8 cellular contexts compared by ENCODE assay signal in genomic region chr9:129823163-129823933, GRCh38. TPM values are rescaled to one million over a fixed set of nuclear protein-coding genes. Genes with fewer than 3 reads are reported as not detected.
DNase-seq lines count a peak whose midpoint lies in the region; ATAC-seq, FAIRE-seq and TF ChIP-seq lines count a peak whose summit lies in the region.

No MANE protein-coding gene starts in this region.

- H3K9me3 ChIP-seq in endothelial cell of umbilical vein (replicated peaks; ENCODE audit: control insufficient read depth, insufficient read depth, low read length) (no peaks in the 10 kb centered on the region), muscle layer of colon (ENCODE audit: low read length) (no peaks in the 10 kb centered on the region)

- ATAC-seq in SK-N-SH treated with all-trans-retinoic acid at 6 μM for 48 hours: peak; percentile 65
- no peak for ATAC-seq in GM19395 (IDR thresholded peaks at IDR 0.05; ENCODE audit: unreplicated experiment)
- no peak for ATAC-seq in HG03442 (IDR thresholded peaks at IDR 0.05; ENCODE audit: unreplicated experiment)

- BruUV-seq in endothelial cell of umbilical vein (replicated peaks; lab: Mats Ljungman, UMichigan): no TSS peak

- TF ChIP-seq POLR2A in endothelial cell of umbilical vein (IDR thresholded peaks at IDR 0.05; ENCODE audit: low read depth, low read length): no peak

- H3K4me3 ChIP-seq in endothelial cell of umbilical vein (replicated peaks in 1 of 3; ENCODE audit: insufficient read depth in 1 of 3, low read depth in 1 of 3, low read length in 3 of 3) (peak overlapping the region; percentile 31 to 74 (median 49)), muscle layer of colon (ENCODE audit: low read depth in 1 of 2, low read length in 2 of 2) (peak overlapping the region; percentile 58 to 91)

- H3K79me2 ChIP-seq in endothelial cell of umbilical vein (ENCODE audit: control insufficient read depth, insufficient read depth, low read length): peaks cover 16% of the 10 kb centered on the region

- FAIRE-seq in endothelial cell of umbilical vein (lab: Jason Lieb, UNC): peak; percentile 78

- H2AFZ ChIP-seq in endothelial cell of umbilical vein (ENCODE audit: low read depth, low read length): peak overlapping the region; percentile 32

- no peaks in the 10 kb centered on the region for H4K20me1 ChIP-seq in endothelial cell of umbilical vein (replicated peaks; ENCODE audit: control insufficient read depth, extremely low read depth, insufficient read depth, low read length)

- H3K36me3 ChIP-seq in endothelial cell of umbilical vein (ENCODE audit: control insufficient read depth in 2 of 2, extremely low read depth in 1 of 2, insufficient read depth in 2 of 2, low read length in 2 of 2) (peaks cover 10 to 27% of the 10 kb centered on the region in 2 experiments), muscle layer of colon (ENCODE audit: insufficient read depth, low read length) (peaks cover 28% of the 10 kb centered on the region)

- CTCF ChIA-PET in HEK293T (lab: Yijun Ruan, JAX): interaction anchor here (0.8 kb wide), 1 partner anchor 86 kb away, joined by 5 read pairs; no protein-coding TSS in a partner anchor
- CTCF ChIA-PET in endothelial cell of umbilical vein (lab: Charles Lee): interaction anchor here (0.6 kb wide), 1 partner anchor 107 kb away, joined by 3 read pairs; no protein-coding TSS in a partner anchor

- no peak for TF ChIP-seq CTCF in endothelial cell of umbilical vein (IDR thresholded peaks at IDR 0.05; ENCODE audit: extremely low read depth in 1 of 2, insufficient read depth in 1 of 2, low read depth in 1 of 2, low read length in 2 of 2)

- peak; percentile 12 for DNase-seq in COLO668 (lab: John Stamatoyannopoulos, UW; ENCODE audit: unreplicated experiment)
- peak; percentile 22 for DNase-seq in HEK293T (ENCODE audit: extremely low spot score)
- DNase-seq in endothelial cell of umbilical vein (ENCODE audit: low read depth, low spot score): peak; percentile 13
- no peak for DNase-seq in retina

- H3K9me1 ChIP-seq in endothelial cell of umbilical vein (replicated peaks; ENCODE audit: control insufficient read depth, extremely low read depth, insufficient read depth, low read length): no peaks in the 10 kb centered on the region

- POLR2A ChIA-PET in HEK293T (lab: Yijun Ruan, JAX): interaction anchor here (2.6 kb wide), 1 partner anchor 12 kb away, joined by 12 read pairs; the partner anchor contains the start of genes C9orf78 and USP20
- POLR2A ChIA-PET in endothelial cell of umbilical vein (lab: Charles Lee): interaction anchor here (0.5 to 0.7 kb wide), 2 partner anchors 217 to 1547 kb away, joined by 4 to 7 read pairs; partner anchors contain the start of gene SWI5

- intact Hi-C loops in endothelial cell of umbilical vein (cut with micrococcal nuclease): no loop called here

- H3K27me3 ChIP-seq in endothelial cell of umbilical vein (ENCODE audit: control insufficient read depth in 2 of 2, insufficient read depth in 2 of 2, low read length in 2 of 2) (no peaks in the 10 kb centered on the region), muscle layer of colon (ENCODE audit: control insufficient read depth in 1 of 2, insufficient read depth in 2 of 2, low read length in 2 of 2) (no peaks in the 10 kb centered on the region)

- peak overlapping the region; percentile 50 for H3K9ac ChIP-seq in endothelial cell of umbilical vein (replicated peaks; ENCODE audit: extremely low read depth, insufficient read depth, low read length)
- peak overlapping the region; percentile 57 for H3K9ac ChIP-seq in muscle layer of colon (ENCODE audit: low read length)

- H3K4me1 ChIP-seq in endothelial cell of umbilical vein (ENCODE audit: control insufficient read depth, extremely low read depth, insufficient read depth, low read length) (peaks cover 7% of the 10 kb centered on the region), muscle layer of colon (ENCODE audit: insufficient read depth, low read length) (peaks cover 7% of the 10 kb centered on the region)

- peak overlapping the region; percentile 60 for H3K4me2 ChIP-seq in endothelial cell of umbilical vein (ENCODE audit: insufficient read depth, low read length)

- H3K27ac ChIP-seq in endothelial cell of umbilical vein (ENCODE audit: insufficient read depth, low read depth, low read length) (no peak overlapping the region), muscle layer of colon (ENCODE audit: low read depth, low read length) (peak overlapping the region; percentile 52)

- dilution Hi-C loops in endothelial cell of umbilical vein (cut with MboI; ENCODE audit: extremely low pct_ligation_motif_present, low sequenced_read_pairs): no loop called here

TF ChIP-seq in HEK293T, 16 proteins besides CTCF, POLR2A, EP300 and RAD21 (continues in another document):
- no peak for TF ChIP-seq NFRKB (IDR thresholded peaks at IDR 0.05)
- no peak for TF ChIP-seq LEF1 (IDR thresholded peaks at IDR 0.05; ENCODE audit: borderline replicate concordance)
- TF ChIP-seq BHLHE40 (IDR thresholded peaks at IDR 0.05; ENCODE audit: borderline replicate concordance): no peak
- no peak for TF ChIP-seq CTBP1 (IDR thresholded peaks at IDR 0.05; ENCODE audit: borderline replicate concordance)
- no peak for TF ChIP-seq L3MBTL2 (conservative IDR thresholded peaks at IDR 0.05)
- no peak for TF ChIP-seq SP1 (IDR thresholded peaks at IDR 0.05)
- TF ChIP-seq ARNT (IDR thresholded peaks at IDR 0.05): no peak
- no peak for TF ChIP-seq ELF4 (IDR thresholded peaks at IDR 0.05)

TF ChIP-seq in SK-N-SH treated with all-trans-retinoic acid at 6 μM for 48 hours, 23 proteins besides CTCF, POLR2A, EP300 and RAD21 (continues in another document):
- no peak for TF ChIP-seq CSDC2 (CRISPR knock-in tag; IDR thresholded peaks at IDR 0.05)

TF ChIP-seq in endothelial cell of umbilical vein, 7 proteins besides CTCF, POLR2A, EP300 and RAD21:
- no peak for TF ChIP-seq EZH2 (IDR thresholded peaks at IDR 0.05; ENCODE audit: borderline replicate concordance, low read depth, low read length, severe bottlenecking)
- TF ChIP-seq JUN (IDR thresholded peaks at IDR 0.05; ENCODE audit: borderline replicate concordance, insufficient read depth, insufficient read length, low read depth): no peak
- TF ChIP-seq FOS (IDR thresholded peaks at IDR 0.05; ENCODE audit: borderline replicate concordance, insufficient read depth, low read length): no peak
- TF ChIP-seq MYC (IDR thresholded peaks at IDR 0.05; ENCODE audit: low read depth, low read length): no peak
- TF ChIP-seq POLR2AphosphoS5 (IDR thresholded peaks at IDR 0.05; ENCODE audit: insufficient read depth, low read depth, low read length): no peak
- no peak for TF ChIP-seq GATA2 (IDR thresholded peaks at IDR 0.05; ENCODE audit: insufficient read depth, insufficient read length, low read depth, low read length)
- TF ChIP-seq MAX (IDR thresholded peaks at IDR 0.05; ENCODE audit: insufficient read depth, insufficient read length): no peak

RNA-seq across cellular contexts. Expression of gene TOR1A, which starts 0.6 kb away (rescaled TPM):
- 56.6 and 57.8 TPM in 2 replicates for total RNA-seq in endothelial cell of umbilical vein
- polyA plus RNA-seq in endothelial cell of umbilical vein: 89.8 and 93.5 TPM in 2 replicates
- 98.7 and 102 TPM in 2 replicates for polyA plus RNA-seq in endothelial cell of umbilical vein (2011; cell fraction: cytosol; rRNA removed)
- 39.3 and 52.0 TPM in 2 replicates for polyA plus RNA-seq in endothelial cell of umbilical vein (2011; cell fraction: nucleus; rRNA removed)
- 60.4 and 79.6 TPM in 2 replicates for polyA plus RNA-seq in endothelial cell of umbilical vein (2012)
- polyA minus RNA-seq in endothelial cell of umbilical vein: 69.7 and 73.8 TPM in 2 replicates
- polyA minus RNA-seq in endothelial cell of umbilical vein (2011; cell fraction: cytosol; rRNA and poly(A)+ RNA removed): 34.3 TPM
- polyA minus RNA-seq in endothelial cell of umbilical vein (2011; cell fraction: nucleus; rRNA and poly(A)+ RNA removed): 22.5 and 28.8 TPM in 2 replicates

RNA-seq across cellular contexts. Expression of gene C9orf78, which starts 11.7 kb away (rescaled TPM):
- total RNA-seq in endothelial cell of umbilical vein: 34.6 and 34.7 TPM in 2 replicates
- polyA plus RNA-seq in endothelial cell of umbilical vein: 11.4 and 17.9 TPM in 2 replicates
- 31.5 and 33.7 TPM in 2 replicates for polyA plus RNA-seq in endothelial cell of umbilical vein (2011; cell fraction: cytosol; rRNA removed)
- polyA plus RNA-seq in endothelial cell of umbilical vein (2011; cell fraction: nucleus; rRNA removed): 6.7 and 11.3 TPM in 2 replicates
- polyA plus RNA-seq in endothelial cell of umbilical vein (2012): 48.3 and 61.7 TPM in 2 replicates
- polyA minus RNA-seq in endothelial cell of umbilical vein: 6.3 and 6.5 TPM in 2 replicates
- 20.5 TPM for polyA minus RNA-seq in endothelial cell of umbilical vein (2011; cell fraction: cytosol; rRNA and poly(A)+ RNA removed)
- polyA minus RNA-seq in endothelial cell of umbilical vein (2011; cell fraction: nucleus; rRNA and poly(A)+ RNA removed): 3.9 and 4.8 TPM in 2 replicates

RNA-seq across cellular contexts. Expression of gene USP20, which starts 11.9 kb away (rescaled TPM):
- 13.4 and 17.4 TPM in 2 replicates for total RNA-seq in endothelial cell of umbilical vein
- polyA plus RNA-seq in endothelial cell of umbilical vein: 25.9 and 30.1 TPM in 2 replicates
- polyA plus RNA-seq in endothelial cell of umbilical vein (2011; cell fraction: cytosol; rRNA removed): 8.7 and 14.4 TPM in 2 replicates
- polyA plus RNA-seq in endothelial cell of umbilical vein (2011; cell fraction: nucleus; rRNA removed): 62.5 and 71.0 TPM in 2 replicates
- polyA plus RNA-seq in endothelial cell of umbilical vein (2012): 9.7 and 15.3 TPM in 2 replicates
- 17.3 and 21.8 TPM in 2 replicates for polyA minus RNA-seq in endothelial cell of umbilical vein
- polyA minus RNA-seq in endothelial cell of umbilical vein (2011; cell fraction: cytosol; rRNA and poly(A)+ RNA removed): 11.5 TPM
- polyA minus RNA-seq in endothelial cell of umbilical vein (2011; cell fraction: nucleus; rRNA and poly(A)+ RNA removed): 9.6 and 16.5 TPM in 2 replicates

RNA-seq across cellular contexts. Expression of gene TOR1B, which starts 20.4 kb away (rescaled TPM):
- 23.1 and 29.5 TPM in 2 replicates for total RNA-seq in endothelial cell of umbilical vein
- polyA plus RNA-seq in endothelial cell of umbilical vein: 25.2 and 27.0 TPM in 2 replicates
- polyA plus RNA-seq in endothelial cell of umbilical vein (2011; cell fraction: cytosol; rRNA removed): 22.4 and 22.6 TPM in 2 replicates
- 17.9 and 18.6 TPM in 2 replicates for polyA plus RNA-seq in endothelial cell of umbilical vein (2011; cell fraction: nucleus; rRNA removed)
- polyA plus RNA-seq in endothelial cell of umbilical vein (2012): 25.9 and 29.9 TPM in 2 replicates
- 23.0 and 27.1 TPM in 2 replicates for polyA minus RNA-seq in endothelial cell of umbilical vein
- 19.9 TPM for polyA minus RNA-seq in endothelial cell of umbilical vein (2011; cell fraction: cytosol; rRNA and poly(A)+ RNA removed)
- 7.2 and 9.2 TPM in 2 replicates for polyA minus RNA-seq in endothelial cell of umbilical vein (2011; cell fraction: nucleus; rRNA and poly(A)+ RNA removed)
